ENCODE assay signal across 14 cellular contexts in genomic region chr17:9465216-9465921, GRCh38.
DNase-seq lines count a peak whose midpoint lies in the region; ATAC-seq and TF ChIP-seq lines count a peak whose summit lies in the region.
"Had no signal": no experiment of that assay in that cellular context is flagged by ENCODE, and none has a peak within 500 bp of the region (broad histone marks: within the 10 kb centered on the region; RNA-seq: fewer than 3 reads in every experiment).

No MANE protein-coding gene starts in this region.

- TF ChIP-seq POLR2A in esophagus muscularis mucosa (IDR thresholded peaks at IDR 0.05; ENCODE audit: low read depth), result no peak

- no peaks in the 10 kb centered on the region for H3K27me3 Mint-ChIP-seq in nephron (ENCODE audit: low read depth)
- H3K27me3 Mint-ChIP-seq in stimulated activated naive B cell treated with anti-CD40 and anti-IgM and Interleukin-4, amounts not matched to agents 10 μg/mL and 1 μg/mL and 100 μg/mL, for 72 hours, result no peaks in the 10 kb centered on the region
- H3K27me3 Mint-ChIP-seq: activated CD4-positive, alpha-beta T cell treated with anti-CD3 and anti-CD28 coated beads, Interleukin-2, amount 10 ng/mL, durations not matched to agents 24 days and 14 days had no signal

- peak overlapping the region; percentile 56 to 77 (median 62) for H3K27ac ChIP-seq in esophagus muscularis mucosa (replicated peaks in 1 of 4)
- H3K27ac ChIP-seq: KMS-11, pancreas had no signal

- H3K9me3 ChIP-seq in esophagus muscularis mucosa, result no peaks in the 10 kb centered on the region
- H3K9me3 ChIP-seq: pancreas had no signal

- intact Hi-C loops in esophagus muscularis mucosa (cut with DNase I), result no loop called here

- H3K9me3 Mint-ChIP-seq in nephron, result no peaks in the 10 kb centered on the region
- no peaks in the 10 kb centered on the region for H3K9me3 Mint-ChIP-seq in stimulated activated naive B cell treated with anti-CD40 and anti-IgM and Interleukin-4, amounts not matched to agents 10 μg/mL and 1 μg/mL and 100 μg/mL, for 72 hours
- H3K9me3 Mint-ChIP-seq: activated CD4-positive, alpha-beta T cell treated with anti-CD3 and anti-CD28 coated beads, Interleukin-2, amount 10 ng/mL, durations not matched to agents 24 days and 14 days had no signal

- H3K27ac Mint-ChIP-seq in nephron, result peak overlapping the region in 2 of 3 experiments; percentile 10 to 78
- H3K27ac Mint-ChIP-seq in stimulated activated naive B cell treated with anti-CD40 and anti-IgM and Interleukin-4, amounts not matched to agents 10 μg/mL and 1 μg/mL and 100 μg/mL, for 72 hours, result no peak overlapping the region
- H3K27ac Mint-ChIP-seq: activated CD4-positive, alpha-beta T cell treated with anti-CD3 and anti-CD28 coated beads, Interleukin-2, amount 10 ng/mL, durations not matched to agents 24 days and 14 days had no signal

- DNase-seq in AG20443 (ENCODE audit: low spot score) (peak; percentile 80), LHCN-M2 (ENCODE audit: low read depth) (peak; percentile 51), esophagus muscularis mucosa (ENCODE audit: extremely low spot score) (no peak), HuH-7.5 (ENCODE audit: low spot score) (no peak), SKM-1 (lab: John Stamatoyannopoulos, UW; ENCODE audit: unreplicated experiment) (no peak), A172 (ENCODE audit: low spot score) (no peak)
- DNase-seq in stimulated activated naive B cell treated with anti-CD40 and anti-IgM and Interleukin-4, amounts not matched to agents 10 μg/mL and 1 μg/mL and 100 μg/mL, for 72 hours, result no peak
- DNase-seq: activated CD4-positive, alpha-beta T cell treated with anti-CD3 and anti-CD28 coated beads, Interleukin-2, amount 10 ng/mL, durations not matched to agents 24 days and 14 days; activated gamma-delta T cell; left ventricle myocardium superior; NCI-H2081; pancreas had no signal

- 64% methylated on average over 16 of the region's 16 CpGs for WGBS in esophagus muscularis mucosa

- no peaks in the 10 kb centered on the region for H3K27me3 ChIP-seq in esophagus muscularis mucosa
- H3K27me3 ChIP-seq: pancreas had no signal

- H3K4me3 ChIP-seq in esophagus muscularis mucosa, result peak overlapping the region in 2 of 4 donors; percentile 16 to 20
- H3K4me3 ChIP-seq: pancreas had no signal

- H3K4me1 ChIP-seq in esophagus muscularis mucosa, result peaks cover 4 to 54% (median 44%) of the 10 kb centered on the region in 4 donors

- no peaks in the 10 kb centered on the region for H3K36me3 ChIP-seq in esophagus muscularis mucosa
- H3K36me3 ChIP-seq: pancreas had no signal

- TF ChIP-seq EP300 in esophagus muscularis mucosa (IDR thresholded peaks at IDR 0.05), result no peak

- TF ChIP-seq CTCF in esophagus muscularis mucosa (IDR thresholded peaks at IDR 0.05) (peak; percentile 35 to 59 (median 42)), nephron (IDR thresholded peaks at IDR 0.05; ENCODE audit: unreplicated experiment in 3 of 3) (no peak)

- no peak overlapping the region for H3K4me3 Mint-ChIP-seq in nephron
- H3K4me3 Mint-ChIP-seq in stimulated activated naive B cell treated with anti-CD40 and anti-IgM and Interleukin-4, amounts not matched to agents 10 μg/mL and 1 μg/mL and 100 μg/mL, for 72 hours, result no peak overlapping the region
- H3K4me3 Mint-ChIP-seq: activated CD4-positive, alpha-beta T cell treated with anti-CD3 and anti-CD28 coated beads, Interleukin-2, amount 10 ng/mL, durations not matched to agents 24 days and 14 days had no signal

- ATAC-seq in stimulated activated naive B cell treated with anti-CD40 and anti-IgM and Interleukin-4, amounts not matched to agents 10 μg/mL and 1 μg/mL and 100 μg/mL, for 72 hours (replicated peaks), result no peak
- ATAC-seq: left ventricle myocardium superior, pancreas had no signal

- peaks cover 7% of the 10 kb centered on the region for H3K36me3 Mint-ChIP-seq in nephron (ENCODE audit: low read depth)
- peaks cover 3 to 20% of the 10 kb centered on the region in 2 donors for H3K36me3 Mint-ChIP-seq in stimulated activated naive B cell treated with anti-CD40 and anti-IgM and Interleukin-4, amounts not matched to agents 10 μg/mL and 1 μg/mL and 100 μg/mL, for 72 hours

- H3K4me1 Mint-ChIP-seq in nephron, result peaks cover 18% of the 10 kb centered on the region
- peaks cover 8 to 14% of the 10 kb centered on the region in 2 donors for H3K4me1 Mint-ChIP-seq in stimulated activated naive B cell treated with anti-CD40 and anti-IgM and Interleukin-4, amounts not matched to agents 10 μg/mL and 1 μg/mL and 100 μg/mL, for 72 hours

Comparison
In these comparisons a context has a peak if more than half of its experiments do, and no peak if none do; other contexts are left out.
1. DNase-seq: peak in AG20443 (single experiment) and LHCN-M2 (single experiment); none in esophagus muscularis mucosa (single experiment), HuH-7.5 (single experiment), SKM-1 (single experiment), A172 (single experiment) and stimulated activated naive B cell treated with anti-CD40 and anti-IgM and Interleukin-4, amounts not matched to agents 10 μg/mL and 1 μg/mL and 100 μg/mL, for 72 hours (single experiment).
2. CTCF ChIP-seq: peak in esophagus muscularis mucosa (3 of 3); none in nephron (0 of 3).